Comparison of ENCODE assay signal across 30 cellular contexts in genomic region chr2:42978887-42979415, GRCh38.
DNase-seq lines count a peak whose midpoint lies in the region; ATAC-seq, FAIRE-seq and TF ChIP-seq lines count a peak whose summit lies in the region.
"Had no signal": no experiment of that assay in that cellular context is flagged by ENCODE, and none has a peak within 500 bp of the region (broad histone marks: within the 10 kb centered on the region; RNA-seq: fewer than 3 reads in every experiment).

No MANE protein-coding gene starts in this region.

- H3K9ac ChIP-seq in mesenchymal stem cell (ENCODE audit: low read length): no peak overlapping the region
- H3K9ac ChIP-seq in kidney (ENCODE audit: low read length in 2 of 2): no peak overlapping the region

- no peak for TF ChIP-seq CTCF in Calu3 (IDR thresholded peaks at IDR 0.05; ENCODE audit: unreplicated experiment)
- TF ChIP-seq CTCF in RWPE2 (IDR thresholded peaks at IDR 0.05; ENCODE audit: poor library complexity, severe bottlenecking): no peak
- TF ChIP-seq CTCF in progenitor cell of endocrine pancreas (IDR thresholded peaks at IDR 0.05; ENCODE audit: unreplicated experiment): no peak
- TF ChIP-seq CTCF in kidney (IDR thresholded peaks at IDR 0.05; ENCODE audit: borderline replicate concordance, extremely low read depth, insufficient read depth): no peak

- H2AFZ ChIP-seq in mesenchymal stem cell (ENCODE audit: low read depth, low read length): no peak overlapping the region

- peak overlapping the region; percentile 2 to 44 for H3K4ac ChIP-seq in mesenchymal stem cell (ENCODE audit: low read depth in 1 of 2, low read length in 2 of 2)

- H3K9me3 Mint-ChIP-seq in Calu3 (ENCODE audit: low read depth, unreplicated experiment) (peaks cover 9% of the 10 kb centered on the region), progenitor cell of endocrine pancreas (ENCODE audit: low read depth) (no peaks in the 10 kb centered on the region)
- H3K9me3 Mint-ChIP-seq: CD4-positive, alpha-beta memory T cell; dendritic cell treated with granulocyte-macrophage colony-stimulating factor and Interleukin-4, amounts not matched to agents 40 ng/mL and 50 ng/mL, for 4 days had no signal

- H3K4me2 ChIP-seq in mesenchymal stem cell (ENCODE audit: low read length, poor library complexity, severe bottlenecking): no peak overlapping the region

- no TSS peak for BruUV-seq in Calu3 (replicated peaks; lab: Mats Ljungman, UMichigan)

- FAIRE-seq in urothelium cell line (lab: Jason Lieb, UNC) (no peak), kidney (lab: Jason Lieb, UNC) (no peak)
- FAIRE-seq: GM18507, islet of Langerhans, TTC549 had no signal

- no peak overlapping the region for H3K14ac ChIP-seq in mesenchymal stem cell (ENCODE audit: low read length in 2 of 2)

- H2BK15ac ChIP-seq in mesenchymal stem cell (ENCODE audit: low read depth, poor library complexity, severe bottlenecking): peak overlapping the region; percentile 74

- H3K9me3 ChIP-seq in RWPE2 (ENCODE audit: severe bottlenecking) (no peaks in the 10 kb centered on the region), mesenchymal stem cell (ENCODE audit: control insufficient read depth, low read length) (no peaks in the 10 kb centered on the region), kidney (ENCODE audit: control insufficient read depth in 1 of 2, low read length in 2 of 2) (no peaks in the 10 kb centered on the region)
- H3K9me3 ChIP-seq: lower lobe of right lung, SJSA1, tibial artery had no signal

- DNase-seq in Calu3 (no peak), RWPE2 (ENCODE audit: low spot score) (peak; percentile 15), mesenchymal stem cell (no peak), progenitor cell of endocrine pancreas (ENCODE audit: low spot score, unreplicated experiment) (no peak), urothelium cell line (ENCODE audit: low spot score) (no peak), ecto neural progenitor cell (ENCODE audit: low spot score) (no peak), kidney (no peak)
- DNase-seq: activated naive CD4-positive, alpha-beta T cell; amygdala; CD4-positive, alpha-beta memory T cell; DMS153; GDM1; GOT3; lower lobe of right lung; NCI-H1436 treated with DMSO at 0.1 percent for 48 hours; NCI-H510A; NK-92 treated with Interleukin-12 subunit alpha and Interleukin-12 subunit beta, amount 100 ng/mL, for 24 hours; nucleus accumbens; retina; stimulated activated CD4-positive, alpha-beta T cell treated with anti-CD3 and anti-CD28 coated beads, Interleukin-4, amount 100 ng/mL, for 4 hours; stimulated activated naive CD8-positive, alpha-beta T cell treated with anti-CD3 and anti-CD28 coated beads, Interleukin-15, Interleukin-2, amounts not matched to agents 100 U/mL and 50 U/mL, for 24 hours; T-helper 1 cell had no signal

- no peak overlapping the region for H3K23ac ChIP-seq in mesenchymal stem cell (ENCODE audit: low read length in 2 of 2)

- H3K4me1 ChIP-seq in RWPE2 (ENCODE audit: insufficient read depth, poor library complexity, severe bottlenecking) (peaks cover 4% of the 10 kb centered on the region), mesenchymal stem cell (ENCODE audit: control insufficient read depth, insufficient read depth, low read depth, low read length) (peaks cover 48% of the 10 kb centered on the region), kidney (ENCODE audit: control insufficient read depth in 1 of 2, insufficient read depth in 1 of 2, low read depth in 1 of 2, low read length in 2 of 2) (peaks cover 14 to 23% of the 10 kb centered on the region in 2 donors)

- H3K4me1 Mint-ChIP-seq in Calu3 (ENCODE audit: low read depth, unreplicated experiment) (peaks cover 90% of the 10 kb centered on the region), progenitor cell of endocrine pancreas (ENCODE audit: low read depth) (peaks cover 59% of the 10 kb centered on the region)

- peak overlapping the region in 1 of 2 experiments; percentile 4 for H2BK12ac ChIP-seq in mesenchymal stem cell (ENCODE audit: low read length in 2 of 2)

- no peak for ATAC-seq in RWPE2 (ENCODE audit: low read depth)
- ATAC-seq in HG03097 (IDR thresholded peaks at IDR 0.05; ENCODE audit: low FRiP score, unreplicated experiment): no peak
- ATAC-seq: lower lobe of right lung; Panc1; stimulated activated naive CD8-positive, alpha-beta T cell treated with anti-CD3 and anti-CD28 coated beads, Interleukin-15, Interleukin-2, amounts not matched to agents 100 U/mL and 50 U/mL, for 24 hours had no signal

- H4K8ac ChIP-seq in mesenchymal stem cell (ENCODE audit: low read length): peak overlapping the region; percentile 57

- peak overlapping the region; percentile 75 for H3K27ac Mint-ChIP-seq in Calu3 (ENCODE audit: unreplicated experiment)
- H3K27ac Mint-ChIP-seq in progenitor cell of endocrine pancreas: peak overlapping the region; percentile 97
- H3K27ac Mint-ChIP-seq: CD4-positive, alpha-beta memory T cell; dendritic cell treated with granulocyte-macrophage colony-stimulating factor and Interleukin-4, amounts not matched to agents 40 ng/mL and 50 ng/mL, for 4 days had no signal

- 93% methylated on average over 7 of the region's 7 CpGs for WGBS in mesenchymal stem cell

- H3K27ac ChIP-seq in RWPE2 (ENCODE audit: poor library complexity, severe bottlenecking): no peak overlapping the region
- no peak overlapping the region for H3K27ac ChIP-seq in mesenchymal stem cell (ENCODE audit: low read length, poor library complexity, severe bottlenecking)
- H3K27ac ChIP-seq in kidney (ENCODE audit: low read depth in 2 of 2, low read length in 2 of 2): no peak overlapping the region
- H3K27ac ChIP-seq: lower lobe of right lung, SJSA1, tibial artery had no signal

- no peak overlapping the region for H2BK5ac ChIP-seq in mesenchymal stem cell (ENCODE audit: low read depth, low read length, poor library complexity, severe bottlenecking)

- H3K79me1 ChIP-seq in mesenchymal stem cell (replicated peaks; ENCODE audit: low read length, poor library complexity, severe bottlenecking): no peaks in the 10 kb centered on the region

- no peak overlapping the region for H3K4me3 Mint-ChIP-seq in Calu3 (ENCODE audit: low read depth, unreplicated experiment)
- peak overlapping the region; percentile 17 for H3K4me3 Mint-ChIP-seq in progenitor cell of endocrine pancreas (ENCODE audit: low read depth)
- H3K4me3 Mint-ChIP-seq: CD4-positive, alpha-beta memory T cell; dendritic cell treated with granulocyte-macrophage colony-stimulating factor and Interleukin-4, amounts not matched to agents 40 ng/mL and 50 ng/mL, for 4 days had no signal

- H3K27me3 Mint-ChIP-seq in Calu3 (ENCODE audit: unreplicated experiment) (no peaks in the 10 kb centered on the region), progenitor cell of endocrine pancreas (no peaks in the 10 kb centered on the region)
- H3K27me3 Mint-ChIP-seq: CD4-positive, alpha-beta memory T cell had no signal

- no peak overlapping the region for H2BK120ac ChIP-seq in mesenchymal stem cell (ENCODE audit: low read depth, low read length)

- H2AK5ac ChIP-seq in mesenchymal stem cell (ENCODE audit: low read length, severe bottlenecking): peak overlapping the region; percentile 35

- CTCF ChIA-PET in Calu3 (lab: Charles Lee): interaction anchor here (1.0 to 2.9 kb wide), 12 partner anchors 14 to 505 kb away, joined by 3 to 24 read pairs (median 4); partner anchors contain the start of gene ZFP36L2

- H3K36me3 Mint-ChIP-seq in Calu3 (ENCODE audit: insufficient read depth, unreplicated experiment) (peaks cover 26% of the 10 kb centered on the region), progenitor cell of endocrine pancreas (ENCODE audit: insufficient read depth) (peaks cover 8% of the 10 kb centered on the region)
- H3K36me3 Mint-ChIP-seq: CD4-positive, alpha-beta memory T cell had no signal

- H3K36me3 ChIP-seq in RWPE2 (ENCODE audit: low read depth) (no peaks in the 10 kb centered on the region), mesenchymal stem cell (ENCODE audit: control insufficient read depth in 1 of 2, insufficient read depth in 2 of 2, low read depth in 1 of 2, low read length in 2 of 2) (no peaks in the 10 kb centered on the region), kidney (ENCODE audit: control insufficient read depth in 1 of 2, insufficient read depth in 2 of 2, low read length in 2 of 2) (no peaks in the 10 kb centered on the region)
- H3K36me3 ChIP-seq: lower lobe of right lung, SJSA1, tibial artery had no signal

- H3K4me3 ChIP-seq in RWPE2 (ENCODE audit: severe bottlenecking): no peak overlapping the region
- no peak overlapping the region for H3K4me3 ChIP-seq in mesenchymal stem cell (ENCODE audit: insufficient read depth in 1 of 2, low read depth in 1 of 2, low read length in 2 of 2)
- no peak overlapping the region for H3K4me3 ChIP-seq in kidney (ENCODE audit: low read length in 2 of 2)
- H3K4me3 ChIP-seq: lower lobe of right lung, SJSA1, tibial artery had no signal

- intact Hi-C loops in Calu3 (cut with micrococcal nuclease; ENCODE audit: unreplicated experiment) (loop anchor here (1.0 to 2.0 kb wide), 4 partner anchors 26 to 242 kb away; no protein-coding TSS in a partner anchor), kidney (cut with DNase I) (loop anchor here (10.0 kb wide), 2 partner anchors 256 to 506 kb away; no protein-coding TSS in a partner anchor)

- peak overlapping the region; percentile 43 for H4K91ac ChIP-seq in mesenchymal stem cell (ENCODE audit: low read length)

- H3K18ac ChIP-seq in mesenchymal stem cell (ENCODE audit: low read depth in 1 of 2, low read length in 2 of 2): no peak overlapping the region

- H3K27me3 ChIP-seq in RWPE2 (ENCODE audit: insufficient read depth, poor library complexity, severe bottlenecking): no peaks in the 10 kb centered on the region
- H3K27me3 ChIP-seq in mesenchymal stem cell (ENCODE audit: control insufficient read depth in 1 of 2, insufficient read depth in 1 of 2, low read length in 2 of 2): no peaks in the 10 kb centered on the region
- H3K27me3 ChIP-seq: SJSA1, tibial artery had no signal
